ENCODE assay signal across 20 cellular contexts in genomic region chr1:76093931-76094330, GRCh38.
"Had no signal": no experiment of that assay in that cellular context is flagged by ENCODE, and none has a peak within 500 bp of the region (broad histone marks: within the 10 kb centered on the region; RNA-seq: fewer than 3 reads in every experiment).

No MANE protein-coding gene starts in this region.

- H3K36me3 Mint-ChIP-seq: IgD-negative memory B cell had no signal

- DNase-seq: Kasumi-1, MM.1S, NCI-H1048, NCI-H1105, NCI-H1417, NCI-H1436 treated with DMSO at 0.1 percent for 48 hours, NCI-H1694, NCI-H187 treated with DMSO at 0.1 percent for 48 hours, NCI-H2081, NCI-H2107, NCI-H2227 treated with DMSO at 0.1 percent for 48 hours, NCI-H524 treated with DMSO at 0.1 percent for 48 hours, NCI-H69, NCI-H774, SHP77 had no signal

- H3K4me3 ChIP-seq: K562 had no signal

- H3K4me3 Mint-ChIP-seq: IgD-negative memory B cell had no signal

- H3K27me3 Mint-ChIP-seq: IgD-negative memory B cell had no signal

- H3K27ac ChIP-seq: HL-60, KMS-11, RWPE1 had no signal
